In the genomic region with DNA sequence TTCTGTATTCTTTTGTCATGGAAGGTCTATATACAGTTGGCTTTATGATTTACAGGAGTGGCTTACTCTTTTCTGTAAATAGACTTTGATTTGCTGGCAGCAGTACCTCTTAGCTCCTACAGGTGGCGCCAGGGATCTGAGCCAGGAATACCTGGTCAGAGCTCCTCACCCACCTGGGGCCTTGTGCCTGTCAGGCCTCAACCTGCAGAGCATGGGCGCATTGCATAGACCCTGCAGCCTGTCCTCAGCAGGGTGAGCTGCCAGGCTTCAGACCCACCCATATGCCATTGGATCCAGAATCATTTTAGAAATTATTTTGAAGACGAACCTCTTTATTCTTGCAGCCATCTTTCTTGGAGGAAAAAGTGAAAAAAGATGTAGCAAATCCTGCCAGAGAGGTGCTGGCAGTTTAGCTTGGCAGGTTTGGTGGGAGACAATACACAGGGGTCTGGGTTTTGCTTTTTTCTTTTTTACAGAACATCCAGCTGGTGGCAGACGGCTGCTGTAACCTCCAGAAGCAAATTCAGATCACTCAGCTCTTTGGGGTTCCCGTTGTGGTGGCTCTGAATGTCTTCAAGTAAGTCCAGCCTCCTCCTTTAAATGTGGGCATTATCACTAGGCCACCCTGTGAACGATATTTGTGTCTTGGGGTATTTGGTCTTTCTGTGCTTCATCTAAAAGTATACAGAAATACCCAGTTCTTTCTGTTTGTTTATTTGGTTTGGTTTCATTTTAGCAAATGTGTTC, we compare ENCODE assay signal across 1 cellular context.
TF ChIP-seq lines count a peak whose summit lies in the region.

No MANE protein-coding gene starts in this region.

TF ChIP-seq in H1, 55 proteins besides CTCF, POLR2A, EP300 and RAD21 (continued from another document):
- TF ChIP-seq, protein P1, sequence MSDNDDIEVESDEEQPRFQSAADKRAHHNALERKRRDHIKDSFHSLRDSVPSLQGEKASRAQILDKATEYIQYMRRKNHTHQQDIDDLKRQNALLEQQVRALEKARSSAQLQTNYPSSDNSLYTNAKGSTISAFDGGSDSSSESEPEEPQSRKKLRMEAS (IDR thresholded peaks at IDR 0.05): peak; percentile 41
- TF ChIP-seq SUZ12 (IDR thresholded peaks at IDR 0.05; ENCODE audit: low read length): no peak
